1 cellular context compared by ENCODE assay signal in genomic region chr17:50630524-50631194, GRCh38.
TF ChIP-seq lines count a peak whose summit lies in the region.

No MANE protein-coding gene starts in this region.

TF ChIP-seq in HepG2, 621 proteins besides CTCF, POLR2A, EP300 and RAD21 (continued from another document and continues in another):
- TF ChIP-seq KIAA2018 (CRISPR knock-in tag; IDR thresholded peaks at IDR 0.05; ENCODE audit: borderline replicate concordance) (no peak), HCFC1 (IDR thresholded peaks at IDR 0.05; ENCODE audit: low read depth, low read length) (no peak), ZFYVE20 (CRISPR knock-in tag; IDR thresholded peaks at IDR 0.05; ENCODE audit: borderline replicate concordance, low read depth) (no peak), ZBTB40 (IDR thresholded peaks at IDR 0.05) (no peak), ZBTB40 (CRISPR knock-in tag; IDR thresholded peaks at IDR 0.05) (0 out of 2 replicates have a peak, but pooled peaks have one; percentile 26), EHMT2 (IDR thresholded peaks at IDR 0.05; ENCODE audit: borderline replicate concordance, low read depth, low read length) (no peak), NKX3-1 (CRISPR knock-in tag; IDR thresholded peaks at IDR 0.05) (no peak), CENPT (CRISPR knock-in tag; IDR thresholded peaks at IDR 0.05; ENCODE audit: low read depth) (no peak), ZBTB14 (CRISPR knock-in tag; IDR thresholded peaks at IDR 0.05) (no peak), FOXJ3 (CRISPR knock-in tag; IDR thresholded peaks at IDR 0.05; ENCODE audit: borderline replicate concordance) (no peak), ZBTB38 (CRISPR knock-in tag; IDR thresholded peaks at IDR 0.05) (peak; percentile 81), ZNF777 (CRISPR knock-in tag; IDR thresholded peaks at IDR 0.05) (no peak), PRDM15 (CRISPR knock-in tag; IDR thresholded peaks at IDR 0.05) (no peak), ZNF484 (CRISPR knock-in tag; IDR thresholded peaks at IDR 0.05; ENCODE audit: borderline replicate concordance, low read depth) (no peak), NFKB2 (CRISPR knock-in tag; IDR thresholded peaks at IDR 0.05; ENCODE audit: borderline replicate concordance) (0 out of 2 replicates have a peak, but pooled peaks have one; percentile 37), GABPB1 (CRISPR knock-in tag; IDR thresholded peaks at IDR 0.05) (no peak), RERE (CRISPR knock-in tag; IDR thresholded peaks at IDR 0.05; ENCODE audit: low read depth) (no peak), MYPOP (CRISPR knock-in tag; IDR thresholded peaks at IDR 0.05) (no peak)
